24 cellular contexts compared by ENCODE assay signal in the genomic region with DNA sequence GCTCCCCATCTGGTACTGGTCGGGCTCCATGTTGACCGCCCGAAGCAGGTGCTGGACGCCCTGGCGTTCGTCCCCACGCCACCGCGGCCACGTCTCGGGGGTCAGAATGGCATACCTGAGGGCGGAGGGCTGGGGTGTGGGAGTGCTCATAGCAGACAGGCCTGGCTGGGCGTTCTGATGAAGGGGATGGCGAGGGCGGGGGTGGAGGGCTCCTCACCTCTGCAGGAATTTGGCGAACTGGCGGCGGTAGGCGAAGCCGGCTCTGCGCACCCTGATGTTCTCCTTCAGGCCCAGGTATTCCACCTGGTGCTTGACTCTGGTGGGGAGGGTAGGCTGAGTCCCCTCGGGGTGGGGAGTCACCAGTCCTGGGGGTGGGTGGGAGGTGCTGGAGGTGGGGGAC. TPM values are rescaled to one million over a fixed set of nuclear protein-coding genes. Genes with fewer than 3 reads are reported as not detected.
A peak's percentile ranks its signal among the peaks of the same experiment; 100 is the strongest.
DNase-seq lines count a peak whose midpoint lies in the region; ATAC-seq and TF ChIP-seq lines count a peak whose summit lies in the region.
"Had no signal": no experiment of that assay in that cellular context is flagged by ENCODE, and none has a peak within 500 bp of the region (broad histone marks: within the 10 kb centered on the region; RNA-seq: fewer than 3 reads in every experiment).

No MANE protein-coding gene starts in this region.

- no peaks in the 10 kb centered on the region for H3K4me1 Mint-ChIP-seq in stimulated activated naive CD8-positive, alpha-beta T cell treated with anti-CD3 and anti-CD28 coated beads, Interleukin-15, Interleukin-2, amounts not matched to agents 100 ng/mL and 50 ng/mL, for 24 hours (ENCODE audit: low read depth)
- no peaks in the 10 kb centered on the region for H3K4me1 Mint-ChIP-seq in stimulated activated naive CD8-positive, alpha-beta T cell treated with anti-CD3 and anti-CD28 coated beads, Interleukin-15, amount 100 ng/mL, for 72 hours
- H3K4me1 Mint-ChIP-seq in activated T-helper 17 cell treated with anti-CD3 and anti-CD28 coated beads, Interleukin-2, amount 50 U/mL, for 72 hours: no peaks in the 10 kb centered on the region
- peaks cover 0 to 6% of the 10 kb centered on the region in 2 donors for H3K4me1 Mint-ChIP-seq in natural killer cell
- H3K4me1 Mint-ChIP-seq in activated T-cell treated with anti-CD3 and anti-CD28 coated beads, Interleukin-2, amount 50 U/mL, for 72 hours (ENCODE audit: low read depth): no peaks in the 10 kb centered on the region

- no peaks in the 10 kb centered on the region for H3K9me3 Mint-ChIP-seq in stimulated activated naive CD8-positive, alpha-beta T cell treated with anti-CD3 and anti-CD28 coated beads, Interleukin-15, Interleukin-2, amounts not matched to agents 100 ng/mL and 50 ng/mL, for 24 hours
- H3K9me3 Mint-ChIP-seq in stimulated activated naive CD8-positive, alpha-beta T cell treated with anti-CD3 and anti-CD28 coated beads, Interleukin-15, amount 100 ng/mL, for 72 hours: no peaks in the 10 kb centered on the region
- no peaks in the 10 kb centered on the region for H3K9me3 Mint-ChIP-seq in activated T-helper 17 cell treated with anti-CD3 and anti-CD28 coated beads, Interleukin-2, amount 50 U/mL, for 72 hours
- no peaks in the 10 kb centered on the region for H3K9me3 Mint-ChIP-seq in natural killer cell
- H3K9me3 Mint-ChIP-seq in activated T-cell treated with anti-CD3 and anti-CD28 coated beads, Interleukin-2, amount 50 U/mL, for 72 hours: no peaks in the 10 kb centered on the region

- H3K9me3 ChIP-seq in effector memory CD4-positive, alpha-beta T cell (ENCODE audit: control insufficient read depth, low read length): no peaks in the 10 kb centered on the region
- H3K9me3 ChIP-seq: A549, BLaER1 had no signal

- intact Hi-C loops in natural killer cell (cut with micrococcal nuclease): no loop called here

- H3K4me3 ChIP-seq in effector memory CD4-positive, alpha-beta T cell (ENCODE audit: insufficient read depth, low read depth, low read length, poor library complexity, severe bottlenecking): no peak overlapping the region
- H3K4me3 ChIP-seq: A549, BLaER1 had no signal

- no peaks in the 10 kb centered on the region for H3K27me3 ChIP-seq in effector memory CD4-positive, alpha-beta T cell (replicated peaks; ENCODE audit: control insufficient read depth, insufficient read depth, low read length, poor library complexity, severe bottlenecking)
- H3K27me3 ChIP-seq: BLaER1 had no signal

- peaks cover 5% of the 10 kb centered on the region for H3K36me3 Mint-ChIP-seq in stimulated activated naive CD8-positive, alpha-beta T cell treated with anti-CD3 and anti-CD28 coated beads, Interleukin-15, Interleukin-2, amounts not matched to agents 100 ng/mL and 50 ng/mL, for 24 hours (ENCODE audit: low read depth)
- peaks cover 67% of the 10 kb centered on the region for H3K36me3 Mint-ChIP-seq in activated T-helper 17 cell treated with anti-CD3 and anti-CD28 coated beads, Interleukin-2, amount 50 U/mL, for 72 hours (ENCODE audit: low read depth)
- H3K36me3 Mint-ChIP-seq in natural killer cell: peaks cover 8% of the 10 kb centered on the region
- peaks cover 0 to 2% of the 10 kb centered on the region in 2 donors for H3K36me3 Mint-ChIP-seq in activated T-cell treated with anti-CD3 and anti-CD28 coated beads, Interleukin-2, amount 50 U/mL, for 72 hours (ENCODE audit: insufficient read depth in 2 of 2)

- peaks cover 34% of the 10 kb centered on the region for H3K36me3 ChIP-seq in effector memory CD4-positive, alpha-beta T cell (ENCODE audit: control insufficient read depth, insufficient read depth, low read length)
- H3K36me3 ChIP-seq: BLaER1 had no signal

- H3K27ac ChIP-seq in effector memory CD4-positive, alpha-beta T cell (ENCODE audit: insufficient read depth, low read length, poor library complexity, severe bottlenecking): no peak overlapping the region
- H3K27ac ChIP-seq: A549, BLaER1 had no signal

- no peak for ATAC-seq in stimulated activated naive CD8-positive, alpha-beta T cell treated with anti-CD3 and anti-CD28 coated beads, Interleukin-15, amount 100 ng/mL, for 72 hours
- no peak for ATAC-seq in activated T-helper 17 cell treated with anti-CD3 and anti-CD28 coated beads, Interleukin-2, amount 50 U/mL, for 72 hours (replicated peaks)
- ATAC-seq in natural killer cell (no peak), GM18861 (IDR thresholded peaks at IDR 0.05; ENCODE audit: unreplicated experiment) (no peak)
- no peak for ATAC-seq in activated T-cell treated with anti-CD3 and anti-CD28 coated beads, Interleukin-2, amount 50 U/mL, for 72 hours (replicated peaks in 1 of 2)
- ATAC-seq: A549, PC-3 had no signal

- H3K4me3 Mint-ChIP-seq in stimulated activated naive CD8-positive, alpha-beta T cell treated with anti-CD3 and anti-CD28 coated beads, Interleukin-15, Interleukin-2, amounts not matched to agents 100 ng/mL and 50 ng/mL, for 24 hours: no peak overlapping the region
- no peak overlapping the region for H3K4me3 Mint-ChIP-seq in stimulated activated naive CD8-positive, alpha-beta T cell treated with anti-CD3 and anti-CD28 coated beads, Interleukin-15, amount 100 ng/mL, for 72 hours
- no peak overlapping the region for H3K4me3 Mint-ChIP-seq in activated T-helper 17 cell treated with anti-CD3 and anti-CD28 coated beads, Interleukin-2, amount 50 U/mL, for 72 hours
- H3K4me3 Mint-ChIP-seq in natural killer cell: no peak overlapping the region
- H3K4me3 Mint-ChIP-seq in activated T-cell treated with anti-CD3 and anti-CD28 coated beads, Interleukin-2, amount 50 U/mL, for 72 hours: no peak overlapping the region

- TF ChIP-seq CTCF in natural killer cell (IDR thresholded peaks at IDR 0.05): no peak

- peak overlapping the region; percentile 24 for H3K27ac Mint-ChIP-seq in stimulated activated naive CD8-positive, alpha-beta T cell treated with anti-CD3 and anti-CD28 coated beads, Interleukin-15, Interleukin-2, amounts not matched to agents 100 ng/mL and 50 ng/mL, for 24 hours
- no peak overlapping the region for H3K27ac Mint-ChIP-seq in stimulated activated naive CD8-positive, alpha-beta T cell treated with anti-CD3 and anti-CD28 coated beads, Interleukin-15, amount 100 ng/mL, for 72 hours
- H3K27ac Mint-ChIP-seq in activated T-helper 17 cell treated with anti-CD3 and anti-CD28 coated beads, Interleukin-2, amount 50 U/mL, for 72 hours: peak overlapping the region; percentile 2
- H3K27ac Mint-ChIP-seq in natural killer cell: peak overlapping the region; percentile 1 to 53
- no peak overlapping the region for H3K27ac Mint-ChIP-seq in activated T-cell treated with anti-CD3 and anti-CD28 coated beads, Interleukin-2, amount 50 U/mL, for 72 hours

- H3K27me3 Mint-ChIP-seq in stimulated activated naive CD8-positive, alpha-beta T cell treated with anti-CD3 and anti-CD28 coated beads, Interleukin-15, Interleukin-2, amounts not matched to agents 100 ng/mL and 50 ng/mL, for 24 hours: no peaks in the 10 kb centered on the region
- H3K27me3 Mint-ChIP-seq in stimulated activated naive CD8-positive, alpha-beta T cell treated with anti-CD3 and anti-CD28 coated beads, Interleukin-15, amount 100 ng/mL, for 72 hours: no peaks in the 10 kb centered on the region
- H3K27me3 Mint-ChIP-seq in activated T-helper 17 cell treated with anti-CD3 and anti-CD28 coated beads, Interleukin-2, amount 50 U/mL, for 72 hours: no peaks in the 10 kb centered on the region
- H3K27me3 Mint-ChIP-seq in natural killer cell (ENCODE audit: low read depth in 2 of 2): no peaks in the 10 kb centered on the region
- H3K27me3 Mint-ChIP-seq in activated T-cell treated with anti-CD3 and anti-CD28 coated beads, Interleukin-2, amount 50 U/mL, for 72 hours (ENCODE audit: low read depth): no peaks in the 10 kb centered on the region

- DNase-seq in stimulated activated naive CD8-positive, alpha-beta T cell treated with anti-CD3 and anti-CD28 coated beads, Interleukin-15, amount 100 ng/mL, for 72 hours: no peak
- DNase-seq in natural killer cell (no peak), epidermal melanocyte (ENCODE audit: insufficient read length, low spot score) (no peak)
- DNase-seq in effector memory CD4-positive, alpha-beta T cell: no peak
- no peak for DNase-seq in activated T-cell treated with anti-CD3 and anti-CD28 coated beads, Interleukin-2, amount 50 U/mL, for 72 hours
- DNase-seq: DMS 273 treated with DMSO at 0.1 percent for 48 hours, DND-41, HCEC 1CT, IMR-90, NCI-H1417 treated with DMSO at 0.1 percent for 48 hours, NCI-H187 treated with DMSO at 0.1 percent for 48 hours, NCI-H345, NCI-H526, PC-3, RPMI8226, SHP77 treated with DMSO at 0.1 percent for 48 hours had no signal

- H3K4me1 ChIP-seq in effector memory CD4-positive, alpha-beta T cell (ENCODE audit: control insufficient read depth, insufficient read depth, low read length, poor library complexity, severe bottlenecking): no peaks in the 10 kb centered on the region
- H3K4me1 ChIP-seq: A549 had no signal

RNA-seq across cellular contexts. Expression of a gene that starts 22.3 kb away (rescaled TPM):
- 10 to 100 TPM; 18.4 to 19.1 TPM for total RNA-seq in activated T-helper 17 cell treated with anti-CD3 and anti-CD28 coated beads, Interleukin-2, amount 50 U/mL, for 72 hours
- 10 to 100 TPM; 42.1 to 46.4 (median 42.3) TPM for total RNA-seq in natural killer cell
- total RNA-seq in activated T-cell treated with anti-CD3 and anti-CD28 coated beads, Interleukin-2, amount 50 U/mL, for 72 hours: 10 to 100 TPM; 25.7 to 29.9 TPM
- total RNA-seq: G401 had no signal

RNA-seq across cellular contexts. Expression of a gene that starts 33.8 kb away (rescaled TPM):
- 1 to 10 TPM; 1.1 to 2.9 TPM for total RNA-seq in activated T-helper 17 cell treated with anti-CD3 and anti-CD28 coated beads, Interleukin-2, amount 50 U/mL, for 72 hours
- 10 to 100 TPM in 1 of 3 donors, 1 to 10 TPM in 2; 7.7 to 17.5 (median 9.0) TPM for total RNA-seq in natural killer cell
- 1 to 10 TPM; 1.3 to 1.9 TPM for total RNA-seq in activated T-cell treated with anti-CD3 and anti-CD28 coated beads, Interleukin-2, amount 50 U/mL, for 72 hours
- total RNA-seq: G401, HT-29, IMR-90, M059J, PC-3 had no signal

RNA-seq across cellular contexts. Expression of a gene that starts 41.0 kb away (rescaled TPM):
- 100 to 1,000 TPM in 1 of 2 donors, 10 to 100 TPM in 1; 68.7 to 134 TPM for total RNA-seq in activated T-helper 17 cell treated with anti-CD3 and anti-CD28 coated beads, Interleukin-2, amount 50 U/mL, for 72 hours
- 1,000 to 10,000 TPM in 2 of 3 donors, 100 to 1,000 TPM in 1; 971 to 1,223 (median 1,014) TPM for total RNA-seq in natural killer cell
- 10 to 100 TPM; 23.3 to 54.1 TPM for total RNA-seq in activated T-cell treated with anti-CD3 and anti-CD28 coated beads, Interleukin-2, amount 50 U/mL, for 72 hours
- total RNA-seq: G401, HT-29 had no signal

Comparison
In these comparisons a context has a peak if more than half of its experiments do, and no peak if none do; other contexts are left out.
1. H3K27ac Mint-ChIP-seq: peak in stimulated activated naive CD8-positive, alpha-beta T cell treated with anti-CD3 and anti-CD28 coated beads, Interleukin-15, Interleukin-2, amounts not matched to agents 100 ng/mL and 50 ng/mL, for 24 hours (single experiment), activated T-helper 17 cell treated with anti-CD3 and anti-CD28 coated beads, Interleukin-2, amount 50 U/mL, for 72 hours (single experiment) and natural killer cell (2 of 2); none in stimulated activated naive CD8-positive, alpha-beta T cell treated with anti-CD3 and anti-CD28 coated beads, Interleukin-15, amount 100 ng/mL, for 72 hours (0 of 2) and activated T-cell treated with anti-CD3 and anti-CD28 coated beads, Interleukin-2, amount 50 U/mL, for 72 hours (single experiment).
2. RNA of a gene that starts 41.0 kb away (total RNA-seq): 971 to 1,223 TPM in natural killer cell; 68.7 to 134 TPM in activated T-helper 17 cell treated with anti-CD3 and anti-CD28 coated beads, Interleukin-2, amount 50 U/mL, for 72 hours and 23.3 to 54.1 TPM in activated T-cell treated with anti-CD3 and anti-CD28 coated beads, Interleukin-2, amount 50 U/mL, for 72 hours; every median in the first group is over 4 times any median in the second.